Comparison of ENCODE assay signal across 21 cellular contexts in the genomic region with DNA sequence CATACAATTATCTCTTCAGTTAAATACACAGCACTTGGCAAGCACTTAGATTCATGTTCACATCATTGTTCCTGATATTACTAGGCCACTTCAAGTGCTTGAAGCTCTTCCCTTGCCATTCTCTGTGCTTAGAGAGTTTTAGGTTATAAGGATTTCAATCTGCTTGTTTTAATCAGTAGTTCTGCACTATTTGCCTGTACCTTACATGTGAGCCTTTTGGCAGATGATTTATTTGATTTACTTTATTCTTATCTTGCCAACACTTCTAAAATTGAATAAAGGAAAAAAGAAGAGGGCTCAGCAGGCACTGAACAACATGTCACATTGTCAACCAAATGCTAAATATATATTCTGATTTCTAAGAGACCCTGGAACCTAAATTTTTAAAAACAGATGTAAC.
"Had no signal": no experiment of that assay in that cellular context is flagged by ENCODE, and none has a peak within 500 bp of the region (broad histone marks: within the 10 kb centered on the region; RNA-seq: fewer than 3 reads in every experiment).

No MANE protein-coding gene starts in this region.

- H3K27me3 ChIP-seq: breast epithelium had no signal

- ATAC-seq: activated CD8-positive, alpha-beta T cell treated with anti-CD3 and anti-CD28 coated beads, Interleukin-2, amount 10 ng/mL, durations not matched to agents 7 days and 5 days; WTC11 had no signal

- H3K36me3 ChIP-seq: breast epithelium had no signal

- H3K4me3 ChIP-seq: breast epithelium, PC-9 had no signal

- DNase-seq: activated CD4-positive, alpha-beta T cell treated with anti-CD3 and anti-CD28 coated beads for 48 hours; activated CD4-positive, alpha-beta T cell treated with anti-CD3 and anti-CD28 coated beads, Interleukin-2, amount 50 U/mL, for 4 hours; activated CD4-positive, CD25-positive, alpha-beta regulatory T cell treated with anti-CD3 and anti-CD28 coated beads, Interleukin-2, amount 50 U/mL, for 72 hours; activated CD8-positive, alpha-beta memory T cell treated with anti-CD3 and anti-CD28 coated beads, Interleukin-2, amount 50 U/mL, for 48 hours; activated CD8-positive, alpha-beta T cell treated with anti-CD3 and anti-CD28 coated beads, Interleukin-2, amount 10 ng/mL, durations not matched to agents 7 days and 5 days; activated effector memory CD4-positive, alpha-beta T cell treated with Interleukin-2 at 50 U/mL for 16 hours; activated naive CD4-positive, alpha-beta T cell; activated T-cell treated with anti-CD3 and anti-CD28 coated beads, Interleukin-2, amount 50 U/mL, for 1 hour; aorta; caudate nucleus; KG1; NCI-H1092; NCI-H146; NCI-H2171 treated with DMSO at 0.1 percent for 48 hours; NCI-H226; NCI-H524 treated with DMSO at 0.1 percent for 48 hours; NCI-H82; PC-9; SHP77 treated with DMSO at 0.1 percent for 48 hours had no signal

- H3K27ac ChIP-seq: breast epithelium, PC-9 had no signal

- H3K4me1 ChIP-seq: breast epithelium had no signal
